Comparison of ENCODE assay signal across 21 cellular contexts in the genomic region with DNA sequence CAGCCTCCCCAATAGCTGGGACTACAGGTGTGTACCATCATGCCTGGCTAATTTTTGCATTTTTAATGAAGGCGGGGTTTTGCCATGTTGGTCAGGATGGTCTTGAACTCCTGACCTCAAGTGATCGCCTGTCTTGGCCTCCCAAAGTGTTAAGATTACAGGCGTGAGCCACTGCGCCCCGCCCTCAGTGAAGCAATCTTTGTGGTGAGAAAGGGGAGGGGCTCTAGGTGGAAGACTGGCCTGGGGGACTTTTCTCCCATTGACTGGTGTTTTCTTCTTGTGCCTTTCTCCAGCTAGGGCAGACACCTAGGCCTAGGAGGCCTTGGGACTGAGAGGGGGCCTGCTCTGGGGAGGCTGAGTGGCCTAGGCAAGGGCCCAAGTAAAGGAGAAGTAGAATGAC.
DNase-seq lines count a peak whose midpoint lies in the region; ATAC-seq and TF ChIP-seq lines count a peak whose summit lies in the region.
"Had no signal": no experiment of that assay in that cellular context is flagged by ENCODE, and none has a peak within 500 bp of the region (broad histone marks: within the 10 kb centered on the region; RNA-seq: fewer than 3 reads in every experiment).

No MANE protein-coding gene starts in this region.

- CTCF ChIA-PET in activated naive CD4-positive, alpha-beta T cell treated with anti-CD3 and anti-CD28 coated beads for 36 hours (lab: Charles Lee), result interaction anchor here (0.7 to 0.8 kb wide), 2 partner anchors 80 to 104 kb away, joined by 3 to 4 read pairs; no protein-coding TSS in a partner anchor
- CTCF ChIA-PET in activated naive CD4-positive, alpha-beta T cell treated with anti-CD3 and anti-CD28 coated beads, Interleukin-2, amount 10 ng/mL, durations not matched to agents 7 days and 5 days (lab: Charles Lee), result no interaction called here

- no peaks in the 10 kb centered on the region for H3K9me2 ChIP-seq in Karpas-422 (replicated peaks; ENCODE audit: insufficient read depth, low read length)

- H3K79me2 ChIP-seq in Karpas-422 (ENCODE audit: low read length), result no peaks in the 10 kb centered on the region

- no peaks in the 10 kb centered on the region for H3K9me3 Mint-ChIP-seq in activated naive CD4-positive, alpha-beta T cell treated with anti-CD3 and anti-CD28 coated beads for 36 hours
- H3K9me3 Mint-ChIP-seq in activated naive CD4-positive, alpha-beta T cell treated with anti-CD3 and anti-CD28 coated beads, Interleukin-2, amount 10 ng/mL, durations not matched to agents 7 days and 5 days, result no peaks in the 10 kb centered on the region
- H3K9me3 Mint-ChIP-seq: activated B cell treated with CpG ODN at 0.5 μM for 24 hours had no signal

- no peak overlapping the region for H2AFZ ChIP-seq in Karpas-422 (ENCODE audit: low read length)

- no peak overlapping the region for H3K27ac Mint-ChIP-seq in activated naive CD4-positive, alpha-beta T cell treated with anti-CD3 and anti-CD28 coated beads for 36 hours
- no peak overlapping the region for H3K27ac Mint-ChIP-seq in activated naive CD4-positive, alpha-beta T cell treated with anti-CD3 and anti-CD28 coated beads, Interleukin-2, amount 10 ng/mL, durations not matched to agents 7 days and 5 days
- H3K27ac Mint-ChIP-seq: activated B cell treated with CpG ODN at 0.5 μM for 24 hours; activated CD8-positive, alpha-beta memory T cell treated with anti-CD3 and anti-CD28 coated beads, Interleukin-2, amount 10 ng/mL, durations not matched to agents 7 days and 5 days had no signal

- H3K9ac ChIP-seq in Karpas-422 (ENCODE audit: low read length), result no peak overlapping the region

- DNase-seq in activated naive CD4-positive, alpha-beta T cell treated with anti-CD3 and anti-CD28 coated beads for 36 hours, result peak; percentile 9
- DNase-seq in activated naive CD4-positive, alpha-beta T cell treated with anti-CD3 and anti-CD28 coated beads, Interleukin-2, amount 10 ng/mL, durations not matched to agents 7 days and 5 days, result no peak
- DNase-seq in OCI-M1 (lab: John Stamatoyannopoulos, UW) (peak; percentile 88), epithelial cell of esophagus (ENCODE audit: low read depth) (peak; percentile 77), upper lobe of right lung (peak; percentile 68), NCI-H69 (lab: John Stamatoyannopoulos, UW) (no peak), Karpas-422 (no peak), omental fat pad (ENCODE audit: low spot score) (no peak)
- DNase-seq: activated B cell treated with CpG ODN at 0.5 μM for 24 hours; activated CD8-positive, alpha-beta memory T cell treated with anti-CD3 and anti-CD28 coated beads, Interleukin-2, amount 10 ng/mL, durations not matched to agents 7 days and 5 days; cerebellar nuclear complex; gastrocnemius medialis; left ventricle myocardium superior; NCI-H187 treated with DMSO at 0.1 percent for 48 hours; NCI-H510A treated with DMSO at 0.1 percent for 48 hours; spleen; stimulated activated naive CD4-positive, alpha-beta T cell treated with Interleukin-2 at 50 U/mL for 16 hours; T-helper 1 cell; transverse colon had no signal

- no peaks in the 10 kb centered on the region for H3K36me3 Mint-ChIP-seq in activated naive CD4-positive, alpha-beta T cell treated with anti-CD3 and anti-CD28 coated beads for 36 hours (ENCODE audit: low read depth)
- H3K36me3 Mint-ChIP-seq in activated naive CD4-positive, alpha-beta T cell treated with anti-CD3 and anti-CD28 coated beads, Interleukin-2, amount 10 ng/mL, durations not matched to agents 7 days and 5 days, result no peaks in the 10 kb centered on the region
- H3K36me3 Mint-ChIP-seq: activated CD8-positive, alpha-beta memory T cell treated with anti-CD3 and anti-CD28 coated beads, Interleukin-2, amount 10 ng/mL, durations not matched to agents 7 days and 5 days had no signal

- H3K4me1 ChIP-seq in upper lobe of right lung, result no peaks in the 10 kb centered on the region
- no peaks in the 10 kb centered on the region for H3K4me1 ChIP-seq in Karpas-422 (ENCODE audit: low read length)
- H3K4me1 ChIP-seq: gastrocnemius medialis, spleen, transverse colon had no signal

- H4K20me1 ChIP-seq in Karpas-422 (ENCODE audit: insufficient read depth, low read depth, low read length), result no peaks in the 10 kb centered on the region

- H3K4me3 ChIP-seq in epithelial cell of esophagus (ENCODE audit: low read length), result no peak overlapping the region
- no peak overlapping the region for H3K4me3 ChIP-seq in upper lobe of right lung
- H3K4me3 ChIP-seq in Karpas-422 (ENCODE audit: low read length), result no peak overlapping the region
- H3K4me3 ChIP-seq: gastrocnemius medialis, spleen, transverse colon had no signal

- peaks cover 2% of the 10 kb centered on the region for H3K4me1 Mint-ChIP-seq in activated naive CD4-positive, alpha-beta T cell treated with anti-CD3 and anti-CD28 coated beads for 36 hours (ENCODE audit: low read depth)
- peaks cover 20% of the 10 kb centered on the region for H3K4me1 Mint-ChIP-seq in activated naive CD4-positive, alpha-beta T cell treated with anti-CD3 and anti-CD28 coated beads, Interleukin-2, amount 10 ng/mL, durations not matched to agents 7 days and 5 days
- H3K4me1 Mint-ChIP-seq: activated B cell treated with CpG ODN at 0.5 μM for 24 hours had no signal

- H3K27ac ChIP-seq in upper lobe of right lung (no peak overlapping the region), Karpas-422 (ENCODE audit: low read length) (no peak overlapping the region)
- H3K27ac ChIP-seq: C4-2B, gastrocnemius medialis, spleen, transverse colon had no signal

- no peak for TF ChIP-seq CTCF in epithelial cell of esophagus (IDR thresholded peaks at IDR 0.05; ENCODE audit: insufficient read depth, low read depth, low read length, missing control alignments)
- no peak for TF ChIP-seq CTCF in upper lobe of right lung (IDR thresholded peaks at IDR 0.05)
- TF ChIP-seq CTCF in omental fat pad (IDR thresholded peaks at IDR 0.05), result no peak

- H3K36me3 ChIP-seq in upper lobe of right lung (peaks cover 49% of the 10 kb centered on the region), Karpas-422 (ENCODE audit: insufficient read depth, low read length) (no peaks in the 10 kb centered on the region)

- ATAC-seq in upper lobe of right lung (peak; percentile 31), omental fat pad (ENCODE audit: low FRiP score) (no peak)
- ATAC-seq: activated CD8-positive, alpha-beta memory T cell treated with anti-CD3 and anti-CD28 coated beads, Interleukin-2, amount 10 ng/mL, durations not matched to agents 7 days and 5 days; gastrocnemius medialis; left ventricle myocardium superior; Panc1 had no signal

- no peak overlapping the region for H3K4me2 ChIP-seq in Karpas-422 (ENCODE audit: low read depth, low read length, poor library complexity, severe bottlenecking)

- H3K9me3 ChIP-seq in upper lobe of right lung (no peaks in the 10 kb centered on the region), Karpas-422 (ENCODE audit: low read length) (no peaks in the 10 kb centered on the region)
- H3K9me3 ChIP-seq: gastrocnemius medialis, spleen, transverse colon had no signal

- no peak overlapping the region for H3K4me3 Mint-ChIP-seq in activated naive CD4-positive, alpha-beta T cell treated with anti-CD3 and anti-CD28 coated beads for 36 hours
- H3K4me3 Mint-ChIP-seq in activated naive CD4-positive, alpha-beta T cell treated with anti-CD3 and anti-CD28 coated beads, Interleukin-2, amount 10 ng/mL, durations not matched to agents 7 days and 5 days, result no peak overlapping the region
- H3K4me3 Mint-ChIP-seq: activated B cell treated with CpG ODN at 0.5 μM for 24 hours; activated CD8-positive, alpha-beta memory T cell treated with anti-CD3 and anti-CD28 coated beads, Interleukin-2, amount 10 ng/mL, durations not matched to agents 7 days and 5 days had no signal

- H3K27me3 ChIP-seq in upper lobe of right lung (no peaks in the 10 kb centered on the region), Karpas-422 (ENCODE audit: low read length) (no peaks in the 10 kb centered on the region)
- H3K27me3 ChIP-seq: gastrocnemius medialis, spleen, transverse colon had no signal

- no peaks in the 10 kb centered on the region for H3K27me3 Mint-ChIP-seq in activated naive CD4-positive, alpha-beta T cell treated with anti-CD3 and anti-CD28 coated beads for 36 hours (ENCODE audit: low read depth)
- H3K27me3 Mint-ChIP-seq in activated naive CD4-positive, alpha-beta T cell treated with anti-CD3 and anti-CD28 coated beads, Interleukin-2, amount 10 ng/mL, durations not matched to agents 7 days and 5 days, result no peaks in the 10 kb centered on the region
- H3K27me3 Mint-ChIP-seq: activated B cell treated with CpG ODN at 0.5 μM for 24 hours; activated CD8-positive, alpha-beta memory T cell treated with anti-CD3 and anti-CD28 coated beads, Interleukin-2, amount 10 ng/mL, durations not matched to agents 7 days and 5 days had no signal

- intact Hi-C loops in activated naive CD4-positive, alpha-beta T cell treated with anti-CD3 and anti-CD28 coated beads for 36 hours (cut with micrococcal nuclease), result no loop called here
- intact Hi-C loops in upper lobe of right lung (cut with DNase I), result no loop called here

Comparison
In these comparisons a context has a peak if more than half of its experiments do, and no peak if none do; other contexts are left out.
1. DNase-seq: peak in activated naive CD4-positive, alpha-beta T cell treated with anti-CD3 and anti-CD28 coated beads for 36 hours (single experiment), OCI-M1 (single experiment), epithelial cell of esophagus (single experiment) and upper lobe of right lung (single experiment); none in activated naive CD4-positive, alpha-beta T cell treated with anti-CD3 and anti-CD28 coated beads, Interleukin-2, amount 10 ng/mL, durations not matched to agents 7 days and 5 days (single experiment), NCI-H69 (single experiment), Karpas-422 (single experiment) and omental fat pad (single experiment).